18 cellular contexts compared by ENCODE assay signal in genomic region chr6:156993713-156994112, GRCh38.
"Had no signal": no experiment of that assay in that cellular context is flagged by ENCODE, and none has a peak within 500 bp of the region (broad histone marks: within the 10 kb centered on the region; RNA-seq: fewer than 3 reads in every experiment).

No MANE protein-coding gene starts in this region.

- H3K4me3 ChIP-seq: skin epidermis, tibial artery, uterus had no signal

- H3K36me3 ChIP-seq: brain microvascular endothelial cell, tibial artery, uterus had no signal

- H3K36me3 Mint-ChIP-seq: activated naive CD8-positive, alpha-beta T cell treated with anti-CD3 and anti-CD28 coated beads for 36 hours; natural killer cell treated with Interleukin-12 subunit alpha and Interleukin-12 subunit beta and Interleukin-15 and Interleukin-18, amount 100 ng/mL, for 72 hours had no signal

- H3K27me3 ChIP-seq: brain microvascular endothelial cell, tibial artery, uterus had no signal

- H3K27ac ChIP-seq: brain microvascular endothelial cell, skin epidermis, tibial artery, uterus had no signal

- H3K4me1 ChIP-seq: uterus had no signal

- H3K27me3 Mint-ChIP-seq: activated naive CD8-positive, alpha-beta T cell treated with anti-CD3 and anti-CD28 coated beads for 36 hours; dendritic cell treated with granulocyte-macrophage colony-stimulating factor and Interleukin-4, amounts not matched to agents 40 ng/mL and 50 ng/mL, for 4 days; natural killer cell treated with Interleukin-12 subunit alpha and Interleukin-12 subunit beta and Interleukin-15 and Interleukin-18, amount 100 ng/mL, for 72 hours; progenitor cell of endocrine pancreas had no signal

- H3K4me3 Mint-ChIP-seq: activated naive CD8-positive, alpha-beta T cell treated with anti-CD3 and anti-CD28 coated beads for 36 hours; activated T-helper 1 cell treated with anti-CD3 and anti-CD28 coated beads, Interleukin-12 subunit alpha, Interleukin-12 subunit beta, Interleukin-2, Interleukin-4 antibody, amounts not matched to agents 30 ng/mL and 10 ng/mL and 1 ng/mL, durations not matched to agents 14 hours and 24 hours and 36 hours; dendritic cell treated with granulocyte-macrophage colony-stimulating factor and Interleukin-4, amounts not matched to agents 40 ng/mL and 50 ng/mL, for 4 days; natural killer cell treated with Interleukin-12 subunit alpha and Interleukin-12 subunit beta and Interleukin-15 and Interleukin-18, amount 100 ng/mL, for 72 hours had no signal

- DNase-seq: activated CD4-positive, CD25-positive, alpha-beta regulatory T cell treated with anti-CD3 and anti-CD28 coated beads, Interleukin-2, amount 50 U/mL, for 72 hours; activated naive CD8-positive, alpha-beta T cell treated with anti-CD3 and anti-CD28 coated beads for 36 hours; brain microvascular endothelial cell; effector memory CD4-positive, alpha-beta T cell; hypothalamus; mesenchymal stem cell; occipital lobe; stimulated activated CD4-positive, alpha-beta T cell treated with anti-CD3 and anti-CD28 coated beads, Interleukin-4, amount 100 ng/mL, for 24 hours; stimulated activated naive CD4-positive, alpha-beta T cell; T-helper 9 cell; tibial artery; uterus had no signal

- ATAC-seq: natural killer cell treated with Interleukin-12 subunit alpha and Interleukin-12 subunit beta and Interleukin-15 and Interleukin-18, amount 100 ng/mL, for 72 hours; right cardiac atrium had no signal

- H3K9me3 ChIP-seq: tibial artery, uterus had no signal

- H3K9me3 Mint-ChIP-seq: activated naive CD8-positive, alpha-beta T cell treated with anti-CD3 and anti-CD28 coated beads for 36 hours; activated T-helper 1 cell treated with anti-CD3 and anti-CD28 coated beads, Interleukin-12 subunit alpha, Interleukin-12 subunit beta, Interleukin-2, Interleukin-4 antibody, amounts not matched to agents 30 ng/mL and 10 ng/mL and 1 ng/mL, durations not matched to agents 14 hours and 24 hours and 36 hours; dendritic cell treated with granulocyte-macrophage colony-stimulating factor and Interleukin-4, amounts not matched to agents 40 ng/mL and 50 ng/mL, for 4 days; natural killer cell treated with Interleukin-12 subunit alpha and Interleukin-12 subunit beta and Interleukin-15 and Interleukin-18, amount 100 ng/mL, for 72 hours had no signal

- H3K27ac Mint-ChIP-seq: activated naive CD8-positive, alpha-beta T cell treated with anti-CD3 and anti-CD28 coated beads for 36 hours; activated T-helper 1 cell treated with anti-CD3 and anti-CD28 coated beads, Interleukin-12 subunit alpha, Interleukin-12 subunit beta, Interleukin-2, Interleukin-4 antibody, amounts not matched to agents 30 ng/mL and 10 ng/mL and 1 ng/mL, durations not matched to agents 14 hours and 24 hours and 36 hours; natural killer cell treated with Interleukin-12 subunit alpha and Interleukin-12 subunit beta and Interleukin-15 and Interleukin-18, amount 100 ng/mL, for 72 hours had no signal
